In genomic region chr7:64733550-64734240, GRCh38 we compare ENCODE assay signal across 25 cellular contexts.
DNase-seq lines count a peak whose midpoint lies in the region; ATAC-seq, FAIRE-seq and TF ChIP-seq lines count a peak whose summit lies in the region.
"Had no signal": no experiment of that assay in that cellular context is flagged by ENCODE, and none has a peak within 500 bp of the region (broad histone marks: within the 10 kb centered on the region; RNA-seq: fewer than 3 reads in every experiment).

No MANE protein-coding gene starts in this region.

- H3K4me2 ChIP-seq in HepG2 (ENCODE audit: low read depth, low read length): no peak overlapping the region; the same call in 1 of the 2 replicates
- H3K4me2 ChIP-seq: KMS-11 had no signal

- no peaks in the 10 kb centered on the region for H3K4me1 Mint-ChIP-seq in CD8-positive, alpha-beta memory T cell

- peaks cover 0 to 2% (median 0%) of the 10 kb centered on the region in 3 donors for H3K36me3 Mint-ChIP-seq in CD8-positive, alpha-beta memory T cell

- no peak overlapping the region for H3K4me3 Mint-ChIP-seq in CD8-positive, alpha-beta memory T cell
- H3K4me3 Mint-ChIP-seq: HFFc6 had no signal

- H3K9me3 ChIP-seq in HepG2 (ENCODE audit: low read length) (no peaks in the 10 kb centered on the region), right lobe of liver (peaks cover 0 to 3% (median 0%) of the 10 kb centered on the region in 4 donors)
- H3K9me3 ChIP-seq in CD8-positive, alpha-beta memory T cell (ENCODE audit: low read length): no peaks in the 10 kb centered on the region
- H3K9me3 ChIP-seq: BE2C had no signal

- POLR2A ChIA-PET in HepG2 (lab: Yijun Ruan, JAX): no interaction called here
- POLR2A ChIA-PET in CD8-positive, alpha-beta memory T cell (lab: Charles Lee): no interaction called here

- TF ChIP-seq CTCF in HepG2 (CRISPR knock-in tag; IDR thresholded peaks at IDR 0.05) (no peak), right lobe of liver (IDR thresholded peaks at IDR 0.05) (no peak)

- H3K27me3 Mint-ChIP-seq in CD8-positive, alpha-beta memory T cell: no peaks in the 10 kb centered on the region

- H3K27ac Mint-ChIP-seq in CD8-positive, alpha-beta memory T cell: no peak overlapping the region
- H3K27ac Mint-ChIP-seq: HFFc6 had no signal

- no peaks in the 10 kb centered on the region for H3K36me3 ChIP-seq in HepG2 (replicated peaks in 1 of 2; ENCODE audit: control insufficient read depth in 1 of 2, insufficient read depth in 2 of 2, low read length in 2 of 2)
- no peaks in the 10 kb centered on the region for H3K36me3 ChIP-seq in right lobe of liver
- H3K36me3 ChIP-seq in CD8-positive, alpha-beta memory T cell (ENCODE audit: insufficient read depth, low read length): no peaks in the 10 kb centered on the region
- H3K36me3 ChIP-seq: BE2C had no signal

- CTCF ChIA-PET in HepG2 (lab: Yijun Ruan, JAX; ENCODE audit: low intra/inter-chr PET ratio, low total read pairs): no interaction called here
- CTCF ChIA-PET in CD8-positive, alpha-beta memory T cell (lab: Charles Lee): no interaction called here

- H3K27me3 ChIP-seq in HepG2 (ENCODE audit: control insufficient read depth in 1 of 2, insufficient read depth in 2 of 2, low read length in 2 of 2): no peaks in the 10 kb centered on the region
- H3K27me3 ChIP-seq in right lobe of liver: no peaks in the 10 kb centered on the region
- no peaks in the 10 kb centered on the region for H3K27me3 ChIP-seq in CD8-positive, alpha-beta memory T cell (ENCODE audit: insufficient read depth, low read length, poor library complexity, severe bottlenecking)
- H3K27me3 ChIP-seq: BE2C had no signal

- WGBS in HepG2 (ENCODE audit: low lambda C conversion rate): 32% methylated on average over 8 of the region's 8 CpGs
- WGBS in right lobe of liver (ENCODE audit: insufficient coverage, low coverage, low lambda C conversion rate, missing lambda C conversion rate): 76% methylated on average over 8 of the region's 8 CpGs

- H3K4me1 ChIP-seq in HepG2 (ENCODE audit: insufficient read depth, low read length): peaks cover 9% of the 10 kb centered on the region
- H3K4me1 ChIP-seq in right lobe of liver: no peaks in the 10 kb centered on the region
- no peaks in the 10 kb centered on the region for H3K4me1 ChIP-seq in CD8-positive, alpha-beta memory T cell (ENCODE audit: insufficient read depth, low read length)
- H3K4me1 ChIP-seq: BE2C had no signal

- TF ChIP-seq RAD21 in HepG2 (CRISPR knock-in tag; IDR thresholded peaks at IDR 0.05): no peak

- TF ChIP-seq EP300 in HepG2 (IDR thresholded peaks at IDR 0.05; ENCODE audit: low read depth in 2 of 2, low read length in 2 of 2) (no peak), HepG2 (CRISPR knock-in tag; IDR thresholded peaks at IDR 0.05; ENCODE audit: borderline replicate concordance) (no peak)

- in situ Hi-C loops in HepG2 (cut with HindIII; ENCODE audit: extremely low pct_ligation_motif_present, low pct_unique_long_range_greater_than_20kb): no loop called here

- FAIRE-seq in HepG2 (lab: Jason Lieb, UNC): no peak
- FAIRE-seq: GM12891 had no signal

- DNase-seq in HepG2 (ENCODE audit: low spot score): peak; percentile 13
- DNase-seq in right lobe of liver: no peak
- peak; percentile 16 for DNase-seq in LoVo (ENCODE audit: low spot score)
- DNase-seq in SW 1271 (lab: John Stamatoyannopoulos, UW): peak; percentile 10 to 14
- no peak for DNase-seq in OCI-M2 (lab: John Stamatoyannopoulos, UW; ENCODE audit: unreplicated experiment)
- DNase-seq in 8988T: no peak
- no peak for DNase-seq in CD8-positive, alpha-beta memory T cell
- no peak for DNase-seq in RPMI8226
- DNase-seq: BE2C, COR-L47, DND-41, GOT3, HFFc6, NCI-H1694, NCI-H2081, NCI-H2171, NCI-H345, NCI-H524, NCI-H774, SHP77 treated with DMSO at 0.1 percent for 48 hours, T-helper 1 cell had no signal

- peak; percentile 51 for ATAC-seq in HepG2
- ATAC-seq in right lobe of liver: no peak

- peaks cover 3 to 19% (median 18%) of the 10 kb centered on the region in 5 donors for H3K9me3 Mint-ChIP-seq in CD8-positive, alpha-beta memory T cell

- BruUV-seq in HepG2 (replicated peaks; lab: Mats Ljungman, UMichigan): no TSS peak

- H3K4me3 ChIP-seq in HepG2 (replicated peaks in 1 of 3; ENCODE audit: insufficient read depth in 1 of 3, low read depth in 2 of 3, low read length in 3 of 3) (no peak overlapping the region), right lobe of liver (no peak overlapping the region)
- H3K4me3 ChIP-seq in CD8-positive, alpha-beta memory T cell (ENCODE audit: low read length): no peak overlapping the region
- H3K4me3 ChIP-seq: SK-N-MC had no signal

- no peak overlapping the region for H3K27ac ChIP-seq in HepG2 (ENCODE audit: extremely low read length, insufficient read depth, low read length)
- no peak overlapping the region for H3K27ac ChIP-seq in right lobe of liver
- no peak overlapping the region for H3K27ac ChIP-seq in CD8-positive, alpha-beta memory T cell (ENCODE audit: low read depth, low read length)
- H3K27ac ChIP-seq: KMS-11, RWPE1, SK-N-MC had no signal

- no peaks in the 10 kb centered on the region for H4K20me1 ChIP-seq in HepG2 (ENCODE audit: insufficient read depth, low read length)

- no peak overlapping the region for H3K9ac ChIP-seq in HepG2 (ENCODE audit: insufficient read depth, low read depth, low read length)
- H3K9ac ChIP-seq: KMS-11 had no signal

- H2AFZ ChIP-seq in HepG2 (ENCODE audit: low read length): no peak overlapping the region

- no peaks in the 10 kb centered on the region for H3K79me2 ChIP-seq in HepG2 (ENCODE audit: insufficient read depth, low read length)

- intact Hi-C loops in HepG2 (cut with micrococcal nuclease; ENCODE audit: unreplicated experiment): no loop called here
- intact Hi-C loops in right lobe of liver (cut with DNase I): no loop called here

- no peak for TF ChIP-seq POLR2A in HepG2 (IDR thresholded peaks at IDR 0.05; ENCODE audit: insufficient read depth in 1 of 2, low read depth in 2 of 2, low read length in 2 of 2)
- no peak for TF ChIP-seq POLR2A in right lobe of liver (IDR thresholded peaks at IDR 0.05)

TF ChIP-seq in HepG2, 621 proteins besides CTCF, POLR2A, EP300 and RAD21:
- TF ChIP-seq SOX6 (IDR thresholded peaks at IDR 0.05): no peak
- TF ChIP-seq SOX6 (CRISPR knock-in tag; IDR thresholded peaks at IDR 0.05): peak; percentile 15; the same call in 1 of the 2 replicates
- peak; percentile 48; the same call in 1 of the 2 replicates for TF ChIP-seq FOSL2 (CRISPR knock-in tag; IDR thresholded peaks at IDR 0.05)
- TF ChIP-seq ZNF598 (CRISPR knock-in tag; IDR thresholded peaks at IDR 0.05; ENCODE audit: borderline replicate concordance): no peak
- peak; percentile 66 for TF ChIP-seq TEAD3 (CRISPR knock-in tag; optimal IDR thresholded peaks at IDR 0.05; ENCODE audit: borderline replicate concordance)
- peak; percentile 37; the same call in 1 of the 2 replicates for TF ChIP-seq CEBPB (IDR thresholded peaks at IDR 0.05; ENCODE audit: borderline replicate concordance, low read depth, low read length)
- no peak for TF ChIP-seq ZSCAN25 (CRISPR knock-in tag; IDR thresholded peaks at IDR 0.05)
- TF ChIP-seq SOX5 (CRISPR knock-in tag; IDR thresholded peaks at IDR 0.05; ENCODE audit: borderline replicate concordance): peak; percentile 43; the same call in 1 of the 2 replicates
- 0 out of 4 replicates have a peak, but pooled peaks of 1 of the 2 experiments have one; percentile 19 for TF ChIP-seq NR2F1 (CRISPR knock-in tag; IDR thresholded peaks at IDR 0.05)
- TF ChIP-seq ZNF230 (CRISPR knock-in tag; IDR thresholded peaks at IDR 0.05): no peak
- 0 out of 2 replicates have a peak, but pooled peaks have one; percentile 9 for TF ChIP-seq ZNF644 (CRISPR knock-in tag; IDR thresholded peaks at IDR 0.05; ENCODE audit: low read depth)
- TF ChIP-seq NFIB (CRISPR knock-in tag; IDR thresholded peaks at IDR 0.05; ENCODE audit: borderline replicate concordance): no peak
- TF ChIP-seq TCF7 (IDR thresholded peaks at IDR 0.05; ENCODE audit: low read depth): peak; percentile 26; the same call in 1 of the 2 replicates
- no peak for TF ChIP-seq E2F1 (CRISPR knock-in tag; IDR thresholded peaks at IDR 0.05)
- TF ChIP-seq ZNF569 (CRISPR knock-in tag; IDR thresholded peaks at IDR 0.05; ENCODE audit: borderline replicate concordance): no peak

Comparison
In these comparisons a context has a peak if more than half of its experiments do, and no peak if none do; other contexts are left out.
1. DNase-seq: peak in HepG2 (single experiment), LoVo (single experiment) and SW 1271 (2 of 2); none in right lobe of liver (0 of 3), OCI-M2 (single experiment), 8988T (single experiment), CD8-positive, alpha-beta memory T cell (0 of 5) and RPMI8226 (single experiment).